Comparison of ENCODE assay signal across 29 cellular contexts in the genomic region with DNA sequence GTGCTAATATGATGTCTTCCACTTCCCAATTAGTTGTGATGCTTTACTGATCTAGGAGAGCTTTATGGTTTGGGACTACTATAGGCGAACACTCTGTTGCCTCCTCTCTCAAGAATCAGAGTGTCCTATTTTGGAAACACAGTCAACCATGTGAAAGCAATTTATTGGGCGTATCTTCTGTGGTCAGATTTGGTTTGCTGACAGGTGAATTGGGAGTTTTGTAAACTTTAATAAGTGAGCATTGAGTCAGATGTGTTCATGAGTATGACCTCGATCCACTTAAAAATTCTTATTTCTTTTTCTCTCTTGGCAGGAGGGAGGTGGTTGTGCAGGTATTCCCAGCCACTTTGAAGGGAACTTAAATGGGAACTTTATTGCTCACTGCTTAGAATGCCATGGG. TPM values are rescaled to one million over a fixed set of nuclear protein-coding genes. Genes with fewer than 3 reads are reported as not detected.
"Had no signal": no experiment of that assay in that cellular context is flagged by ENCODE, and none has a peak within 500 bp of the region (broad histone marks: within the 10 kb centered on the region; RNA-seq: fewer than 3 reads in every experiment).

No MANE protein-coding gene starts in this region.

- H3K4me3 Mint-ChIP-seq: activated CD8-positive, alpha-beta T cell treated with anti-CD3 and anti-CD28 coated beads, Interleukin-2, amount 10 ng/mL, durations not matched to agents 7 days and 5 days; activated T-helper 1 cell treated with anti-CD3 and anti-CD28 coated beads, Interleukin-12 subunit alpha, Interleukin-12 subunit beta, Interleukin-2, Interleukin-4 antibody, amounts not matched to agents 30 ng/mL and 10 ng/mL and 1 ng/mL, durations not matched to agents 14 hours and 24 hours and 36 hours; immature natural killer cell; mesothelial cell of epicardium; natural killer cell treated with Interleukin-12 subunit alpha and Interleukin-12 subunit beta and Interleukin-15 and Interleukin-18, amount 100 ng/mL, for 72 hours; stimulated activated effector memory CD8-positive, alpha-beta T cell treated with anti-CD3 and anti-CD28 coated beads, Interleukin-12 subunit alpha, Interleukin-12 subunit beta, amount 100 ng/mL, for 72 hours; T-helper 2 cell treated with Interferon-gamma antibody and Interleukin-4, amounts not matched to agents 5 μg/mL and 100 μg/mL, for 36 hours had no signal

- H3K27me3 Mint-ChIP-seq: natural killer cell treated with Interleukin-12 subunit alpha and Interleukin-12 subunit beta and Interleukin-15 and Interleukin-18, amount 100 ng/mL, for 72 hours had no signal

- H3K27ac ChIP-seq: adrenal gland, ascending aorta, brain microvascular endothelial cell, hepatocyte, left ventricle myocardium inferior, pancreas, psoas muscle, skin epidermis, testis, uterus, VCaP had no signal

- DNase-seq: activated CD4-positive, alpha-beta T cell treated with anti-CD3 and anti-CD28 coated beads, Interleukin-2, amount 50 U/mL, for 1 hour; activated CD4-positive, CD25-positive, alpha-beta regulatory T cell treated with anti-CD3 and anti-CD28 coated beads, Interleukin-2, amount 50 U/mL, for 72 hours; activated CD8-positive, alpha-beta T cell treated with anti-CD3 and anti-CD28 coated beads, Interleukin-2, amount 10 ng/mL, durations not matched to agents 7 days and 5 days; activated gamma-delta T cell; adrenal gland; brain microvascular endothelial cell; caudate nucleus; dermis blood vessel endothelial cell; effector CD8-positive, alpha-beta T cell; foreskin melanocyte; immature natural killer cell; left ventricle myocardium inferior; pancreas; psoas muscle; right cardiac atrium; stimulated activated CD4-positive, alpha-beta T cell treated with anti-CD3 and anti-CD28 coated beads, Interleukin-2, amount 100 ng/mL, for 24 hours; testis; trophoblast cell; uterus had no signal

- H3K9me3 ChIP-seq: adrenal gland, ascending aorta, left ventricle myocardium inferior, pancreas, psoas muscle, testis, uterus had no signal

- H3K36me3 Mint-ChIP-seq: natural killer cell treated with Interleukin-12 subunit alpha and Interleukin-12 subunit beta and Interleukin-15 and Interleukin-18, amount 100 ng/mL, for 72 hours; stimulated activated effector memory CD8-positive, alpha-beta T cell treated with anti-CD3 and anti-CD28 coated beads, Interleukin-12 subunit alpha, Interleukin-12 subunit beta, amount 100 ng/mL, for 72 hours had no signal

- H3K79me2 ChIP-seq: hepatocyte had no signal

- H2AFZ ChIP-seq: hepatocyte had no signal

- H3K36me3 ChIP-seq: adrenal gland, ascending aorta, brain microvascular endothelial cell, pancreas, uterus had no signal

- H3K27ac Mint-ChIP-seq: activated CD8-positive, alpha-beta T cell treated with anti-CD3 and anti-CD28 coated beads, Interleukin-2, amount 10 ng/mL, durations not matched to agents 7 days and 5 days; activated naive CD4-positive, alpha-beta T cell treated with anti-CD3 and anti-CD28 coated beads, Interleukin-2, amount 50 U/mL, for 72 hours; activated T-helper 1 cell treated with anti-CD3 and anti-CD28 coated beads, Interleukin-12 subunit alpha, Interleukin-12 subunit beta, Interleukin-2, Interleukin-4 antibody, amounts not matched to agents 30 ng/mL and 10 ng/mL and 1 ng/mL, durations not matched to agents 14 hours and 24 hours and 36 hours; immature natural killer cell; mesothelial cell of epicardium; natural killer cell treated with Interleukin-12 subunit alpha and Interleukin-12 subunit beta and Interleukin-15 and Interleukin-18, amount 100 ng/mL, for 72 hours; stimulated activated effector memory CD8-positive, alpha-beta T cell treated with anti-CD3 and anti-CD28 coated beads, Interleukin-12 subunit alpha, Interleukin-12 subunit beta, amount 100 ng/mL, for 72 hours; T-helper 2 cell treated with Interferon-gamma antibody and Interleukin-4, amounts not matched to agents 5 μg/mL and 100 μg/mL, for 36 hours had no signal

- FAIRE-seq: pancreas had no signal

- ATAC-seq: activated CD8-positive, alpha-beta T cell treated with anti-CD3 and anti-CD28 coated beads, Interleukin-2, amount 10 ng/mL, durations not matched to agents 7 days and 5 days; activated naive CD4-positive, alpha-beta T cell treated with anti-CD3 and anti-CD28 coated beads, Interleukin-2, amount 50 U/mL, for 72 hours; natural killer cell treated with Interleukin-12 subunit alpha and Interleukin-12 subunit beta and Interleukin-15 and Interleukin-18, amount 100 ng/mL, for 72 hours; pancreas; psoas muscle; right cardiac atrium; stimulated activated effector memory CD8-positive, alpha-beta T cell treated with anti-CD3 and anti-CD28 coated beads, Interleukin-12 subunit alpha, Interleukin-12 subunit beta, amount 100 ng/mL, for 72 hours had no signal

- H3K4me2 ChIP-seq: hepatocyte had no signal

- H3K4me3 ChIP-seq: adrenal gland, ascending aorta, hepatocyte, left ventricle myocardium inferior, pancreas, psoas muscle, skin epidermis, testis, uterus had no signal

- H3K27me3 ChIP-seq: adrenal gland, ascending aorta, brain microvascular endothelial cell, hepatocyte, pancreas, testis, uterus had no signal

- H3K9me3 Mint-ChIP-seq: activated naive CD4-positive, alpha-beta T cell treated with anti-CD3 and anti-CD28 coated beads, Interleukin-2, amount 50 U/mL, for 72 hours; activated T-helper 1 cell treated with anti-CD3 and anti-CD28 coated beads, Interleukin-12 subunit alpha, Interleukin-12 subunit beta, Interleukin-2, Interleukin-4 antibody, amounts not matched to agents 30 ng/mL and 10 ng/mL and 1 ng/mL, durations not matched to agents 14 hours and 24 hours and 36 hours; immature natural killer cell; natural killer cell treated with Interleukin-12 subunit alpha and Interleukin-12 subunit beta and Interleukin-15 and Interleukin-18, amount 100 ng/mL, for 72 hours; stimulated activated effector memory CD8-positive, alpha-beta T cell treated with anti-CD3 and anti-CD28 coated beads, Interleukin-12 subunit alpha, Interleukin-12 subunit beta, amount 100 ng/mL, for 72 hours; T-helper 2 cell treated with Interferon-gamma antibody and Interleukin-4, amounts not matched to agents 5 μg/mL and 100 μg/mL, for 36 hours had no signal

RNA-seq across cellular contexts. Expression of gene CAT, which starts 4.4 kb away (rescaled TPM):
- polyA plus RNA-seq: hepatocyte had no signal
